Comparison of ENCODE assay signal across 18 cellular contexts in genomic region chr9:131485206-131485605, GRCh38. TPM values are rescaled to one million over a fixed set of nuclear protein-coding genes. Genes with fewer than 3 reads are reported as not detected.
DNase-seq lines count a peak whose midpoint lies in the region; ATAC-seq, FAIRE-seq and TF ChIP-seq lines count a peak whose summit lies in the region.
"Had no signal": no experiment of that assay in that cellular context is flagged by ENCODE, and none has a peak within 500 bp of the region (broad histone marks: within the 10 kb centered on the region; RNA-seq: fewer than 3 reads in every experiment).

No MANE protein-coding gene starts in this region.

- TF ChIP-seq CTCF in heart left ventricle (IDR thresholded peaks at IDR 0.05) = no peak
- TF ChIP-seq CTCF in K562 (IDR thresholded peaks at IDR 0.05 in 2 of 3, conservative IDR thresholded peaks at IDR 0.05 in 1 of 3; ENCODE audit: insufficient read depth in 2 of 3, low read depth in 1 of 3, low read length in 3 of 3) = no peak
- TF ChIP-seq CTCF in nephron progenitor cell (IDR thresholded peaks at IDR 0.05) = no peak
- no peak for TF ChIP-seq CTCF in suprapubic skin (IDR thresholded peaks at IDR 0.05)

- POLR2A ChIA-PET in K562 (lab: Yijun Ruan, JAX) = interaction anchor here (0.6 to 1.2 kb wide), 3 partner anchors 15 to 789 kb away, joined by 3 to 4 read pairs (median 4); no protein-coding TSS in a partner anchor

- WGBS in heart left ventricle, 4 donors = 65 to 85% (median 82%) methylated on average over 10 to 12 of the region's 12 CpGs
- 96% methylated on average over 12 of the region's 12 CpGs for WGBS in K562 (ENCODE audit: insufficient coverage, low coverage, missing lambda C conversion rate)
- 89% methylated on average over 11 of the region's 12 CpGs for WGBS in suprapubic skin

- H3K27me3 Mint-ChIP-seq in nephron progenitor cell (ENCODE audit: low read depth, poor library complexity) = peaks cover 10% of the 10 kb centered on the region
- H3K27me3 Mint-ChIP-seq: IgD-negative memory B cell had no signal

- H3K9me3 Mint-ChIP-seq in nephron progenitor cell = no peaks in the 10 kb centered on the region
- H3K9me3 Mint-ChIP-seq: IgD-negative memory B cell had no signal

- no peak for FAIRE-seq in K562 (lab: Jason Lieb, UNC)
- FAIRE-seq: A549, RCC 7860 had no signal

- H3K4me3 ChIP-seq in heart left ventricle = no peak overlapping the region
- H3K4me3 ChIP-seq in K562 = no peak overlapping the region
- no peak overlapping the region for H3K4me3 ChIP-seq in suprapubic skin
- H3K4me3 ChIP-seq: A549 had no signal

- H4K20me1 ChIP-seq in K562 (replicated peaks; ENCODE audit: control insufficient read depth, insufficient read depth, low read length) = peaks cover 8% of the 10 kb centered on the region

- TF ChIP-seq EP300 in K562 (IDR thresholded peaks at IDR 0.05; ENCODE audit: low read length) = no peak
- TF ChIP-seq EP300 in suprapubic skin (IDR thresholded peaks at IDR 0.05) = no peak

- intact Hi-C loops in heart left ventricle (cut with DNase I) = no loop called here
- intact Hi-C loops in Right ventricle myocardium superior (cut with DNase I) = no loop called here
- intact Hi-C loops in K562 (cut with micrococcal nuclease) = no loop called here

- peak in 1 of 4 donors; percentile 18 for ATAC-seq in heart left ventricle
- no peak for ATAC-seq in Right ventricle myocardium superior (ENCODE audit: poor library complexity)
- ATAC-seq in K562 = no peak
- ATAC-seq in GM18907 (IDR thresholded peaks at IDR 0.05; ENCODE audit: unreplicated experiment) = no peak
- ATAC-seq: A549 had no signal

- in situ Hi-C loops in K562 (cut with MboI) = no loop called here

- H3K27ac Mint-ChIP-seq in nephron progenitor cell = peak overlapping the region; percentile 48

- TF ChIP-seq POLR2A in heart left ventricle (IDR thresholded peaks at IDR 0.05) (no peak), K562 (conservative IDR thresholded peaks at IDR 0.05) (no peak), suprapubic skin (IDR thresholded peaks at IDR 0.05) (no peak)

- peaks cover 70% of the 10 kb centered on the region for H3K36me3 Mint-ChIP-seq in nephron progenitor cell (ENCODE audit: low read depth)

- DNase-seq in heart left ventricle = peak in 1 of 5 donors; percentile 51
- no peak for DNase-seq in Right ventricle myocardium superior
- no peak for DNase-seq in K562 (ENCODE audit: extremely low read depth in 1 of 4, low spot score in 3 of 4)
- DNase-seq in nephron progenitor cell = no peak
- no peak for DNase-seq in suprapubic skin (ENCODE audit: low spot score in 2 of 2)
- DNase-seq in GM03348 (ENCODE audit: low spot score) = no peak
- DNase-seq in NCI-H1105 (lab: John Stamatoyannopoulos, UW) = no peak
- DNase-seq: GF-D8, HCEC 1CT, MV-4-11, NCI-H1417 treated with DMSO at 0.1 percent for 48 hours, NCI-H1930, NCI-H69 had no signal

- no peak for TF ChIP-seq RAD21 in K562 (CRISPR knock-in tag; conservative IDR thresholded peaks at IDR 0.05 in 1 of 2, IDR thresholded peaks at IDR 0.05 in 1 of 2)

- no peak overlapping the region for H3K4me3 Mint-ChIP-seq in nephron progenitor cell
- H3K4me3 Mint-ChIP-seq: IgD-negative memory B cell had no signal

- H3K9me1 ChIP-seq in K562 (ENCODE audit: control insufficient read depth, insufficient read depth, low read length) = peaks cover 4% of the 10 kb centered on the region

- peaks cover 0 to 56% (median 28%) of the 10 kb centered on the region in 12 donors for H3K4me1 ChIP-seq in heart left ventricle
- H3K4me1 ChIP-seq in K562 (replicated peaks in 1 of 2; ENCODE audit: control insufficient read depth in 2 of 2, insufficient read depth in 2 of 2, low read length in 2 of 2) = no peaks in the 10 kb centered on the region
- peaks cover 55% of the 10 kb centered on the region for H3K4me1 ChIP-seq in suprapubic skin
- H3K4me1 ChIP-seq: A549 had no signal

- H3K79me2 ChIP-seq in K562 (ENCODE audit: control insufficient read depth, insufficient read depth, low read length) = no peaks in the 10 kb centered on the region

- no peaks in the 10 kb centered on the region for H3K9me3 ChIP-seq in heart left ventricle
- H3K9me3 ChIP-seq in K562 (replicated peaks; ENCODE audit: control insufficient read depth, insufficient read depth, low read depth, low read length) = no peaks in the 10 kb centered on the region
- no peaks in the 10 kb centered on the region for H3K9me3 ChIP-seq in suprapubic skin
- H3K9me3 ChIP-seq: A549 had no signal

- H3K27me3 ChIP-seq in heart left ventricle = no peaks in the 10 kb centered on the region
- H3K27me3 ChIP-seq in K562 (ENCODE audit: control insufficient read depth in 2 of 2, insufficient read depth in 2 of 2, low read length in 2 of 2) = no peaks in the 10 kb centered on the region
- H3K27me3 ChIP-seq in suprapubic skin = no peaks in the 10 kb centered on the region

- no peak overlapping the region for H3K4me2 ChIP-seq in K562 (ENCODE audit: insufficient read depth, low read length)
- H3K4me2 ChIP-seq: A549 had no signal

- no TSS peak for BruUV-seq in K562 (replicated peaks; lab: Mats Ljungman, UMichigan)

- peak overlapping the region in 7 of 12 donors; percentile 6 to 92 (median 86) for H3K27ac ChIP-seq in heart left ventricle
- H3K27ac ChIP-seq in K562 (ENCODE audit: extremely low read depth, low read depth, low read length) = no peak overlapping the region
- peak overlapping the region; percentile 28 for H3K27ac ChIP-seq in suprapubic skin
- H3K27ac ChIP-seq: A549, C4-2B had no signal

- H2AFZ ChIP-seq in K562 (ENCODE audit: low read depth, low read length) = no peak overlapping the region

- H3K9ac ChIP-seq in K562 (ENCODE audit: insufficient read depth in 1 of 2, low read depth in 2 of 2, low read length in 2 of 2) = no peak overlapping the region

- H3K36me3 ChIP-seq in heart left ventricle (peaks cover 5 to 100% (median 94%) of the 10 kb centered on the region in 9 donors), K562 (ENCODE audit: control insufficient read depth, insufficient read depth, low read length) (peaks cover 96% of the 10 kb centered on the region), suprapubic skin (peaks cover 97% of the 10 kb centered on the region)

- CTCF ChIA-PET in K562 (lab: Yijun Ruan, JAX; ENCODE audit: low intra/inter-chr PET ratio) = interaction anchor here (0.5 kb wide), 1 partner anchor 262 kb away, joined by 3 read pairs; no protein-coding TSS in a partner anchor

- no peaks in the 10 kb centered on the region for H3K4me1 Mint-ChIP-seq in nephron progenitor cell

TF ChIP-seq in K562, 482 proteins besides CTCF, POLR2A, EP300 and RAD21:
- TF ChIP-seq POLR2G (IDR thresholded peaks at IDR 0.05; ENCODE audit: low read depth, low read length) (0 out of 2 replicates have a peak, but pooled peaks have one; percentile 3), FOXK1 (CRISPR knock-in tag; IDR thresholded peaks at IDR 0.05; ENCODE audit: borderline replicate concordance) (no peak)
TF ChIP-seq in K562: peak in this region for 1.

RNA-seq across cellular contexts. Expression of gene POMT1, which starts 17.5 kb away (rescaled TPM):
- total RNA-seq in heart left ventricle (10 to 100 TPM; 15.3 to 28.8 (median 20.3) TPM), Right ventricle myocardium superior (21.8 TPM), K562 (2014; rRNA removed) (14.6 and 21.3 TPM in 2 replicates), K562 (2014; rRNA removed; fragmentation: Illumina TruSeq; extraction: Trizol) (8.6 TPM in 2 replicates), K562 (2015; rRNA removed; fragmentation: Illumina TruSeq; extraction: Trizol) (15.6 and 15.7 TPM in 2 replicates), K562 (2021) (23.4 and 23.5 TPM in 2 replicates), suprapubic skin (10 to 100 TPM; 16.6 to 62.0 (median 34.1) TPM)
- polyA plus RNA-seq in heart left ventricle (10 to 100 TPM; 18.4 to 20.3 TPM), K562 (2011; rRNA removed) (15.3 and 21.6 TPM in 2 replicates), K562 (2014; fragmentation: Illumina TruSeq; extraction: Trizol) (13.7 and 15.3 TPM in 2 replicates), K562 (2014; fragmentation: Nextera tagmentation; extraction: Ambion mirVana) (1 to 10 TPM; 1.8 to 2.1 TPM), K562 (2014; rRNA removed) (15.4 and 18.2 TPM in 2 replicates)
- total RNA-seq in K562 (2011; cell fraction: chromatin; rRNA removed; ENCODE audit: low replicate concordance) = 98.5 and 154 TPM in 2 replicates
- 72.6 and 96.6 TPM in 2 replicates for total RNA-seq in K562 (2011; cell fraction: nucleolus; rRNA removed)
- 78.2 and 78.3 TPM in 2 replicates for total RNA-seq in K562 (2011; cell fraction: nucleoplasm; rRNA removed)
- 16.0 and 17.4 TPM in 2 replicates for polyA plus RNA-seq in K562 (2011; cell fraction: cytosol; rRNA removed)
- 117 and 121 TPM in 2 replicates for polyA plus RNA-seq in K562 (2011; cell fraction: nucleus; rRNA removed)
- 22.0 and 30.6 TPM in 2 replicates for polyA plus RNA-seq in K562 (2012)
- polyA minus RNA-seq in K562 (2011; rRNA and poly(A)+ RNA removed) = 9.2 and 14.3 TPM in 2 replicates
- 6.6 and 8.9 TPM in 2 replicates for polyA minus RNA-seq in K562 (2011; cell fraction: cytosol; rRNA and poly(A)+ RNA removed)
- 11.7 and 17.9 TPM in 2 replicates for polyA minus RNA-seq in K562 (2011; cell fraction: nucleus; rRNA and poly(A)+ RNA removed)

RNA-seq across cellular contexts. Expression of gene UCK1, which starts 45.9 kb away (rescaled TPM):
- total RNA-seq in heart left ventricle = 10 to 100 TPM; 16.4 to 45.1 (median 24.9) TPM
- polyA plus RNA-seq in heart left ventricle = 10 to 100 TPM; 22.5 to 36.5 TPM
- 21.7 TPM for total RNA-seq in Right ventricle myocardium superior
- 22.3 and 45.1 TPM in 2 replicates for total RNA-seq in K562 (2011; cell fraction: chromatin; rRNA removed; ENCODE audit: low replicate concordance)
- total RNA-seq in K562 (2011; cell fraction: nucleolus; rRNA removed) = 32.7 and 35.9 TPM in 2 replicates
- total RNA-seq in K562 (2011; cell fraction: nucleoplasm; rRNA removed) = 26.6 and 29.1 TPM in 2 replicates
- total RNA-seq in K562 (2014; rRNA removed) = 25.6 and 27.5 TPM in 2 replicates
- 6.4 and 7.5 TPM in 2 replicates for total RNA-seq in K562 (2014; rRNA removed; fragmentation: Illumina TruSeq; extraction: Trizol)
- total RNA-seq in K562 (2015; rRNA removed; fragmentation: Illumina TruSeq; extraction: Trizol) = 16.1 and 16.2 TPM in 2 replicates
- 16.9 and 19.8 TPM in 2 replicates for total RNA-seq in K562 (2021)
- 16.4 and 17.2 TPM in 2 replicates for polyA plus RNA-seq in K562 (2011; rRNA removed)
- polyA plus RNA-seq in K562 (2011; cell fraction: cytosol; rRNA removed) = 18.3 and 27.1 TPM in 2 replicates
- polyA plus RNA-seq in K562 (2011; cell fraction: nucleus; rRNA removed) = 22.7 and 38.5 TPM in 2 replicates
- 18.1 and 20.7 TPM in 2 replicates for polyA plus RNA-seq in K562 (2012)
- polyA plus RNA-seq in K562 (2014; fragmentation: Illumina TruSeq; extraction: Trizol) = 13.2 and 21.3 TPM in 2 replicates
- under 1 TPM; 0.27 to 0.48 TPM for polyA plus RNA-seq in K562 (2014; fragmentation: Nextera tagmentation; extraction: Ambion mirVana)
- polyA plus RNA-seq in K562 (2014; rRNA removed) = 20.3 and 25.2 TPM in 2 replicates
- 7.2 and 10.9 TPM in 2 replicates for polyA minus RNA-seq in K562 (2011; rRNA and poly(A)+ RNA removed)
- polyA minus RNA-seq in K562 (2011; cell fraction: cytosol; rRNA and poly(A)+ RNA removed) = 9.7 and 10.8 TPM in 2 replicates
- 10.2 and 12.7 TPM in 2 replicates for polyA minus RNA-seq in K562 (2011; cell fraction: nucleus; rRNA and poly(A)+ RNA removed)
- total RNA-seq in suprapubic skin = 10 to 100 TPM; 20.0 to 28.0 (median 26.6) TPM
